Comparison of ENCODE assay signal across 8 cellular contexts in genomic region chr17:21284319-21285163, GRCh38. TPM values are rescaled to one million over a fixed set of nuclear protein-coding genes. Genes with fewer than 3 reads are reported as not detected.
DNase-seq lines count a peak whose midpoint lies in the region; ATAC-seq and TF ChIP-seq lines count a peak whose summit lies in the region.

Gene MAP2K3 (plus strand): TSS chr17:21284711. CDS start chr17:21284921, 210 bp downstream.

- intact Hi-C loops in uterus (cut with DNase I; ENCODE audit: low total_unique reads), result no loop called here

- peaks cover 0 to 69% of the 10 kb centered on the region in 2 donors for H3K4me1 ChIP-seq in right atrium auricular region
- peaks cover 11 to 23% of the 10 kb centered on the region in 2 donors for H3K4me1 ChIP-seq in uterus

- TF ChIP-seq CTCF in right atrium auricular region (IDR thresholded peaks at IDR 0.05) (no peak), uterus (IDR thresholded peaks at IDR 0.05) (no peak)

- TF ChIP-seq POLR2A in GM15510 (IDR thresholded peaks at IDR 0.05; ENCODE audit: borderline replicate concordance, extremely low read depth, insufficient read length) (peak; percentile 86), uterus (IDR thresholded peaks at IDR 0.05) (peak; percentile 91 to 97)

- H3K4me3 ChIP-seq in right atrium auricular region (peak within 1 kb of the TSS; percentile 93 to 94), uterus (peak within 1 kb of the TSS; percentile 61 to 88)

- no peaks in the 10 kb centered on the region for H3K36me3 ChIP-seq in right atrium auricular region
- H3K36me3 ChIP-seq in uterus, result no peaks in the 10 kb centered on the region

- ATAC-seq in HG02885 (IDR thresholded peaks at IDR 0.05; ENCODE audit: poor library complexity, unreplicated experiment), result peak; percentile 84

- H3K27me3 ChIP-seq in right atrium auricular region (no peaks in the 10 kb centered on the region), uterus (no peaks in the 10 kb centered on the region)

- H3K9me3 ChIP-seq in right atrium auricular region, result no peaks in the 10 kb centered on the region
- H3K9me3 ChIP-seq in uterus, result no peaks in the 10 kb centered on the region

- peak; percentile 95 for DNase-seq in NCI-H1694 treated with DMSO at 0.1 percent for 48 hours (lab: John Stamatoyannopoulos, UW)
- DNase-seq in T-helper 2 cell, result peak; percentile 91 to 98 (median 95)
- DNase-seq in right atrium auricular region (ENCODE audit: low spot score), result peak; percentile 100
- peak; percentile 98 for DNase-seq in pulmonary artery endothelial cell (ENCODE audit: low read depth, low spot score)
- peak; percentile 99 for DNase-seq in uterus

- H3K27ac ChIP-seq in angular gyrus (ENCODE audit: low read depth, low read length), result peak within 1 kb of the TSS; percentile 67
- peak within 1 kb of the TSS; percentile 95 to 97 for H3K27ac ChIP-seq in right atrium auricular region
- H3K27ac ChIP-seq in uterus, result peak within 1 kb of the TSS; percentile 87 to 91

RNA-seq across cellular contexts. Expression of gene MAP2K3, which starts in this region (rescaled TPM):
- total RNA-seq in right atrium auricular region (10 to 100 TPM; 37.8 to 43.8 TPM), pulmonary artery endothelial cell (14.4 and 16.2 TPM in 2 replicates), uterus (10 to 100 TPM in 3 of 4 donors, 1 to 10 TPM in 1; 3.3 to 37.0 (median 12.5) TPM)

Comparison
In these comparisons a context has a peak if more than half of its experiments do, and no peak if none do; other contexts are left out.
1. Peak in every context shown above with its lines: DNase-seq, ATAC-seq, H3K4me3 ChIP-seq and H3K27ac ChIP-seq.